8 cellular contexts compared by ENCODE assay signal in genomic region chr3:49469876-49470713, GRCh38.
A peak's percentile ranks its signal among the peaks of the same experiment; 100 is the strongest.
DNase-seq lines count a peak whose midpoint lies in the region; ATAC-seq and TF ChIP-seq lines count a peak whose summit lies in the region.

TSS of gene DAG1 (plus strand) at chr3:49470267. CDS start at chr3:49510535, 40,268 bp downstream.

- peaks cover 5% of the 10 kb centered on the region for H3K36me3 Mint-ChIP-seq in central memory CD8-positive, alpha-beta T cell (ENCODE audit: insufficient read depth)

- DNase-seq in AG10803 (ENCODE audit: low read depth) (peak; percentile 96), NCI-H446 treated with DMSO at 0.1 percent for 48 hours (lab: John Stamatoyannopoulos, UW) (peak; percentile 89), islet precursor cell (peak; percentile 99)
- DNase-seq in central memory CD8-positive, alpha-beta T cell (ENCODE audit: low spot score in 2 of 2): peak; percentile 89 to 90
- peak; percentile 96 for DNase-seq in stimulated activated CD4-positive, alpha-beta T cell treated with anti-CD3 and anti-CD28 coated beads, Interleukin-12 subunit alpha, Interleukin-12 subunit beta, amount 100 ng/mL, for 4 hours

- peak; percentile 82 for ATAC-seq in GM19043 (IDR thresholded peaks at IDR 0.05; ENCODE audit: low read depth, unreplicated experiment)
- ATAC-seq in HG03354 (IDR thresholded peaks at IDR 0.05; ENCODE audit: poor library complexity, severe bottlenecking, unreplicated experiment): peak; percentile 83
- peak; percentile 91 to 93 for ATAC-seq in activated CD4-positive, CD25-positive, alpha-beta regulatory T cell treated with anti-CD3 and anti-CD28 coated beads, Interleukin-2, amount 50 U/mL, for 24 hours
- ATAC-seq in central memory CD8-positive, alpha-beta T cell (replicated peaks; ENCODE audit: extremely low read depth, poor library complexity, severe bottlenecking): peak; percentile 92

- peaks cover 16% of the 10 kb centered on the region for H3K4me1 Mint-ChIP-seq in central memory CD8-positive, alpha-beta T cell

- H3K4me3 ChIP-seq in AG10803 (ENCODE audit: low read length): peak within 1 kb of the TSS; percentile 86

- H3K27ac Mint-ChIP-seq in central memory CD8-positive, alpha-beta T cell (ENCODE audit: low read depth): peak within 1 kb of the TSS; percentile 83

- no peaks in the 10 kb centered on the region for H3K9me3 Mint-ChIP-seq in central memory CD8-positive, alpha-beta T cell

- no peak for TF ChIP-seq CTCF in AG10803 (conservative IDR thresholded peaks at IDR 0.05; ENCODE audit: low read length)

- peak within 1 kb of the TSS; percentile 86 for H3K4me3 Mint-ChIP-seq in central memory CD8-positive, alpha-beta T cell

- no peaks in the 10 kb centered on the region for H3K27me3 Mint-ChIP-seq in central memory CD8-positive, alpha-beta T cell

Comparison
In these comparisons a context has a peak if more than half of its experiments do, and no peak if none do; other contexts are left out.
1. Peak in every context shown above with its lines: DNase-seq, ATAC-seq and H3K4me3 ChIP-seq.